Comparison of ENCODE assay signal across 21 cellular contexts in genomic region chr7:105496501-105496900, GRCh38. TPM values are rescaled to one million over a fixed set of nuclear protein-coding genes. Genes with fewer than 3 reads are reported as not detected.
A peak's percentile ranks its signal among the peaks of the same experiment; 100 is the strongest.
DNase-seq lines count a peak whose midpoint lies in the region; ATAC-seq, FAIRE-seq and TF ChIP-seq lines count a peak whose summit lies in the region.
"Had no signal": no experiment of that assay in that cellular context is flagged by ENCODE, and none has a peak within 500 bp of the region (broad histone marks: within the 10 kb centered on the region; RNA-seq: fewer than 3 reads in every experiment).

No MANE protein-coding gene starts in this region.

- H3K27ac ChIP-seq in cardiac muscle cell (peak overlapping the region; percentile 64), hepatocyte (no peak overlapping the region)
- H3K27ac ChIP-seq in CD4-positive, alpha-beta T cell (ENCODE audit: low read depth, low read length) = no peak overlapping the region
- H3K27ac ChIP-seq: Peyer's patch had no signal

- H3K27me3 ChIP-seq in cardiac muscle cell (no peaks in the 10 kb centered on the region), bronchial epithelial cell (ENCODE audit: control insufficient read depth, insufficient read depth, low read length) (no peaks in the 10 kb centered on the region), hepatocyte (no peaks in the 10 kb centered on the region)
- no peaks in the 10 kb centered on the region for H3K27me3 ChIP-seq in CD4-positive, alpha-beta T cell (ENCODE audit: control insufficient read depth, insufficient read depth, low read length)
- H3K27me3 ChIP-seq: Peyer's patch had no signal

- intact Hi-C loops in left cardiac atrium (cut with DNase I) = no loop called here
- intact Hi-C loops in CD4-positive, alpha-beta T cell (cut with DNase I, micrococcal nuclease) = no loop called here

- no peaks in the 10 kb centered on the region for H3K4me1 Mint-ChIP-seq in CD4-positive, alpha-beta T cell (ENCODE audit: low read depth)
- H3K4me1 Mint-ChIP-seq: naive B cell; stimulated activated naive CD8-positive, alpha-beta T cell treated with anti-CD3 and anti-CD28 coated beads, Interleukin-15, amount 100 ng/mL, for 72 hours had no signal

- H3K79me2 ChIP-seq in hepatocyte = no peaks in the 10 kb centered on the region

- no peaks in the 10 kb centered on the region for H4K20me1 ChIP-seq in hepatocyte (ENCODE audit: insufficient read depth, poor library complexity, severe bottlenecking)

- H3K36me3 ChIP-seq in cardiac muscle cell (peaks cover 5% of the 10 kb centered on the region), bronchial epithelial cell (ENCODE audit: control insufficient read depth, insufficient read depth, low read length) (peaks cover 1% of the 10 kb centered on the region), hepatocyte (replicated peaks; ENCODE audit: insufficient read depth, low read depth) (no peaks in the 10 kb centered on the region)
- H3K36me3 ChIP-seq: Peyer's patch had no signal

- no peaks in the 10 kb centered on the region for H3K9me3 Mint-ChIP-seq in CD4-positive, alpha-beta T cell
- H3K9me3 Mint-ChIP-seq: activated naive CD4-positive, alpha-beta T cell treated with anti-CD3 and anti-CD28 coated beads for 36 hours; naive B cell; stimulated activated naive CD8-positive, alpha-beta T cell treated with anti-CD3 and anti-CD28 coated beads, Interleukin-15, amount 100 ng/mL, for 72 hours; T-helper 1 cell treated with Interleukin-12 subunit alpha and Interleukin-12 subunit beta and Interleukin-4 antibody, amounts not matched to agents 30 μg/mL and 1 μg/mL, for 36 hours had no signal

- CTCF ChIA-PET in CD4-positive, alpha-beta T cell (lab: Charles Lee) = no interaction called here

- no peak overlapping the region for H2AFZ ChIP-seq in hepatocyte

- TF ChIP-seq CTCF in cardiac muscle cell (IDR thresholded peaks at IDR 0.05; ENCODE audit: low read depth, low read length) = no peak
- no peak for TF ChIP-seq CTCF in bronchial epithelial cell (IDR thresholded peaks at IDR 0.05; ENCODE audit: insufficient read depth, low read length, severe bottlenecking)
- no peak for TF ChIP-seq CTCF in hepatocyte (IDR thresholded peaks at IDR 0.05; ENCODE audit: poor library complexity)
- no peak for TF ChIP-seq CTCF in CD4-positive, alpha-beta T cell (IDR thresholded peaks at IDR 0.05)

- no peak overlapping the region for H3K4me3 Mint-ChIP-seq in CD4-positive, alpha-beta T cell
- H3K4me3 Mint-ChIP-seq: activated naive CD4-positive, alpha-beta T cell treated with anti-CD3 and anti-CD28 coated beads for 36 hours; naive B cell; stimulated activated naive CD8-positive, alpha-beta T cell treated with anti-CD3 and anti-CD28 coated beads, Interleukin-15, amount 100 ng/mL, for 72 hours; T-helper 1 cell treated with Interleukin-12 subunit alpha and Interleukin-12 subunit beta and Interleukin-4 antibody, amounts not matched to agents 30 μg/mL and 1 μg/mL, for 36 hours had no signal

- POLR2A ChIA-PET in CD4-positive, alpha-beta T cell (lab: Charles Lee) = no interaction called here

- no peak overlapping the region for H3K27ac Mint-ChIP-seq in CD4-positive, alpha-beta T cell
- H3K27ac Mint-ChIP-seq: activated naive CD4-positive, alpha-beta T cell treated with anti-CD3 and anti-CD28 coated beads for 36 hours; naive B cell; stimulated activated naive CD8-positive, alpha-beta T cell treated with anti-CD3 and anti-CD28 coated beads, Interleukin-15, amount 100 ng/mL, for 72 hours; T-helper 1 cell treated with Interleukin-12 subunit alpha and Interleukin-12 subunit beta and Interleukin-4 antibody, amounts not matched to agents 30 μg/mL and 1 μg/mL, for 36 hours had no signal

- ATAC-seq in left cardiac atrium = no peak
- no peak for ATAC-seq in CD4-positive, alpha-beta T cell (ENCODE audit: poor library complexity)
- ATAC-seq: activated CD4-positive, CD25-positive, alpha-beta regulatory T cell treated with anti-CD3 and anti-CD28 coated beads, Interleukin-2, amount 50 U/mL, for 24 hours; stimulated activated naive CD8-positive, alpha-beta T cell treated with anti-CD3 and anti-CD28 coated beads, Interleukin-15, amount 100 ng/mL, for 72 hours had no signal

- no peaks in the 10 kb centered on the region for H3K9me2 ChIP-seq in hepatocyte (replicated peaks; ENCODE audit: insufficient read depth)

- H3K4me1 ChIP-seq in cardiac muscle cell (ENCODE audit: low read depth) = peaks cover 16% of the 10 kb centered on the region
- H3K4me1 ChIP-seq in hepatocyte (ENCODE audit: insufficient read depth) = no peaks in the 10 kb centered on the region
- H3K4me1 ChIP-seq: Peyer's patch had no signal

- H3K36me3 Mint-ChIP-seq in CD4-positive, alpha-beta T cell (ENCODE audit: low read depth) = peaks cover 19% of the 10 kb centered on the region

- WGBS in hepatocyte (ENCODE audit: low lambda C conversion rate, missing lambda C conversion rate) = 42% methylated on average over 2 of the region's 2 CpGs

- peak in 1 of 2 donors; percentile 60 for DNase-seq in cardiac muscle cell (ENCODE audit: low read depth in 1 of 2, low spot score in 1 of 2)
- no peak for DNase-seq in left cardiac atrium
- DNase-seq in bronchial epithelial cell (ENCODE audit: low read depth) = peak; percentile 59
- DNase-seq in hepatocyte (ENCODE audit: low spot score) = no peak
- no peak for DNase-seq in CD4-positive, alpha-beta T cell
- no peak for DNase-seq in NCI-H1436 (lab: John Stamatoyannopoulos, UW)
- no peak for DNase-seq in NCI-H69 (lab: John Stamatoyannopoulos, UW)
- DNase-seq in activated CD4-positive, alpha-beta T cell treated with anti-CD3 and anti-CD28 coated beads, Interleukin-2, amount 50 U/mL, for 1 hour = no peak
- DNase-seq: 8988T; activated CD8-positive, alpha-beta memory T cell treated with anti-CD3 and anti-CD28 coated beads, Interleukin-2, amount 50 U/mL, for 4 hours; activated naive CD4-positive, alpha-beta T cell treated with anti-CD3 and anti-CD28 coated beads for 36 hours; caudate nucleus; naive B cell; NCI-H2029 treated with DMSO at 0.1 percent for 48 hours; Peyer's patch; posterior cingulate gyrus; stimulated activated naive CD8-positive, alpha-beta T cell treated with anti-CD3 and anti-CD28 coated beads, Interleukin-15, amount 100 ng/mL, for 72 hours had no signal

- H3K9me3 ChIP-seq in cardiac muscle cell (ENCODE audit: low read depth) = no peaks in the 10 kb centered on the region
- H3K9me3 ChIP-seq in hepatocyte (ENCODE audit: low read depth) = no peaks in the 10 kb centered on the region
- H3K9me3 ChIP-seq in CD4-positive, alpha-beta T cell (ENCODE audit: control insufficient read depth, low read length) = no peaks in the 10 kb centered on the region
- H3K9me3 ChIP-seq: Peyer's patch had no signal

- peak overlapping the region; percentile 52 for H3K4me2 ChIP-seq in hepatocyte

- no peaks in the 10 kb centered on the region for H3K27me3 Mint-ChIP-seq in CD4-positive, alpha-beta T cell
- H3K27me3 Mint-ChIP-seq: naive B cell; stimulated activated naive CD8-positive, alpha-beta T cell treated with anti-CD3 and anti-CD28 coated beads, Interleukin-15, amount 100 ng/mL, for 72 hours had no signal

- FAIRE-seq in bronchial epithelial cell (lab: Jason Lieb, UNC) = no peak
- FAIRE-seq: endometrium, G401.6 had no signal

- no peak overlapping the region for H3K4me3 ChIP-seq in cardiac muscle cell
- H3K4me3 ChIP-seq in bronchial epithelial cell (ENCODE audit: low read depth, low read length) = no peak overlapping the region
- H3K4me3 ChIP-seq in hepatocyte = no peak overlapping the region
- H3K4me3 ChIP-seq: Peyer's patch had no signal

RNA-seq across cellular contexts. Expression of gene PUS7, which starts 25.6 kb away (rescaled TPM):
- total RNA-seq in cardiac muscle cell (12.0 and 14.7 TPM in 2 replicates), left cardiac atrium (10 to 100 TPM in 1 of 2 donors, 1 to 10 TPM in 1; 4.3 to 10.7 TPM), bronchial epithelial cell (18.2 and 29.5 TPM in 2 replicates), hepatocyte (10.9 and 12.6 TPM in 2 replicates)
- polyA plus RNA-seq in cardiac muscle cell (13.1 and 14.0 TPM in 2 replicates), hepatocyte (4.3 and 6.1 TPM in 2 replicates)
- total RNA-seq in CD4-positive, alpha-beta T cell = 1 to 10 TPM; 2.7 TPM

RNA-seq across cellular contexts. Expression of gene RINT1, which starts 35.5 kb away (rescaled TPM):
- total RNA-seq in cardiac muscle cell = 9.9 and 16.5 TPM in 2 replicates
- 14.1 and 21.8 TPM in 2 replicates for polyA plus RNA-seq in cardiac muscle cell
- total RNA-seq in left cardiac atrium = 10 to 100 TPM; 11.8 to 13.8 TPM
- 9.0 and 9.5 TPM in 2 replicates for total RNA-seq in bronchial epithelial cell
- total RNA-seq in hepatocyte = 8.2 and 9.3 TPM in 2 replicates
- polyA plus RNA-seq in hepatocyte = 10.7 and 12.1 TPM in 2 replicates
- total RNA-seq in CD4-positive, alpha-beta T cell = 10 to 100 TPM; 38.0 to 39.5 TPM
